9 cellular contexts compared by ENCODE assay signal in the genomic region with DNA sequence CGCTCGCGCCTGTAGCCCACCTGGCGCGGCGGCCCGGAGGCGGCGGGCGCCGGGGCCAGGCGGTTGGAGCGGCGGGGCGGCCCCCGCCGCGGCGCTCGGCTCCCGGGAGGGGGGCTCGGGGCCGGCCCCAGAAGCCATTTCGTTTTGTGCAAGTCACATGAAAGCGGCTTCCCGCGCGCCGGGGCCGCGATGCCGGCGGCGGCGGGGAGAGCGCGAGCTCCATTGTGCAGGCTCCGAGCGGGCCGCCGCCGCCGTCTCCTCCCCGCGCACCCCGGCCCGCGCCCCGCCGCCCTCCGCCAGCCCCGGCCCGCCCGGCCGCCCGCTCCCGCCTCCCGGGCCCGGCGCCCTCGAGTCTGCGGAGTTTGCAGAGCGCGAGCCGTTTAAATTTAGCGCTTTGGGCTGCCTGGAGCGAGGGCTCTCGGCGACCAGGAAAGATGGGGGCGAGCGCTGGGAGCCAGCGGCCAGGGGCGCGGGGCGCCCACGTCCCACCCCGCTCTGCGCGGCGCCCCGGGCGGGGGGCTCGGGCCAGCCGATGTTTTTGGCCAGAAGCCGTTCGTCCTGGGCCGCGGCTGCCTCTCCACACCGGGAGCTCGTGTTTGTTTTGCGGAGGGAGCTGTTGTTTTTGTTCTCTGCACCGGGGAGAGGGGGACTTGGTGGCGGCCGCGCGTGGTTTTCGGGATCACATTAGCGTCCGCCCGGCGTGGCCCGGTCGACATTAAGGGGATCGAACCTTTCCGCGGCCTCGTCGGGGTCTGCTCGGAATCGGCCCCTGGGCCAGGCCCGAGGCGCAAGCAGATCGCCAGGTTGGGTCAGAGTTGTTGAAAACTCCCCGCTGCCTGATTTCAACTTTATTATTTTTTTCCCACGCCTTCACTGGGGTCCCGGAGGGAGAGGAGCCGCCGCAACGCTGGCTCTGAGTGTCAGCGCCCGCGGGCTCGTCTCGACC. TPM values are rescaled to one million over a fixed set of nuclear protein-coding genes. Genes with fewer than 3 reads are reported as not detected.
A peak's percentile ranks its signal among the peaks of the same experiment; 100 is the strongest.
DNase-seq lines count a peak whose midpoint lies in the region; ATAC-seq, FAIRE-seq and TF ChIP-seq lines count a peak whose summit lies in the region.
"Had no signal": no experiment of that assay in that cellular context is flagged by ENCODE, and none has a peak within 500 bp of the region (broad histone marks: within the 10 kb centered on the region; RNA-seq: fewer than 3 reads in every experiment).

No MANE protein-coding gene starts in this region.

- peak; percentile 16 for ATAC-seq in gastroesophageal sphincter
- ATAC-seq in esophagus mucosa, result no peak

- no peak for FAIRE-seq in H54 (lab: Jason Lieb, UNC)
- FAIRE-seq: TTC549 had no signal

- peaks cover 47% of the 10 kb centered on the region for H4K20me1 ChIP-seq in neural progenitor cell (ENCODE audit: low read depth)

- H3K27ac Mint-ChIP-seq in activated T-helper 2 cell treated with anti-CD3 and anti-CD28 coated beads, Interferon-gamma antibody, Interleukin-2, Interleukin-4, amounts not matched to agents 10 μg/mL and 5 μg/mL and 100 μg/mL, durations not matched to agents 14 hours and 24 hours and 36 hours, result peak overlapping the region; percentile 42
- H3K27ac Mint-ChIP-seq in neural progenitor cell, result peak overlapping the region; percentile 89

- H3K4me2 ChIP-seq in neural progenitor cell, result peak overlapping the region; percentile 100

- H3K79me2 ChIP-seq in neural progenitor cell (ENCODE audit: low read depth), result peaks cover 64% of the 10 kb centered on the region

- WGBS in gastroesophageal sphincter (ENCODE audit: low coverage in 1 of 2), 2 donors, result 0% methylated on average over 3 to 11 of the region's 124 CpGs

- peaks cover 6% of the 10 kb centered on the region for H3K9me3 Mint-ChIP-seq in activated T-helper 2 cell treated with anti-CD3 and anti-CD28 coated beads, Interferon-gamma antibody, Interleukin-2, Interleukin-4, amounts not matched to agents 10 μg/mL and 5 μg/mL and 100 μg/mL, durations not matched to agents 14 hours and 24 hours and 36 hours
- peaks cover 25% of the 10 kb centered on the region for H3K9me3 Mint-ChIP-seq in neural progenitor cell

- H3K4me3 Mint-ChIP-seq in activated T-helper 2 cell treated with anti-CD3 and anti-CD28 coated beads, Interferon-gamma antibody, Interleukin-2, Interleukin-4, amounts not matched to agents 10 μg/mL and 5 μg/mL and 100 μg/mL, durations not matched to agents 14 hours and 24 hours and 36 hours (ENCODE audit: low read depth), result peak overlapping the region; percentile 77
- H3K4me3 Mint-ChIP-seq in neural progenitor cell, result peak overlapping the region; percentile 95

- no peak for TF ChIP-seq POLR2A in gastroesophageal sphincter (IDR thresholded peaks at IDR 0.05)
- no peak for TF ChIP-seq POLR2A in H54 (IDR thresholded peaks at IDR 0.05; ENCODE audit: low read depth, low read length)

- H3K4me1 ChIP-seq in gastroesophageal sphincter (peaks cover 0 to 34% (median 15%) of the 10 kb centered on the region in 3 donors), neural progenitor cell (peaks cover 17% of the 10 kb centered on the region)

- no peaks in the 10 kb centered on the region for H3K36me3 ChIP-seq in gastroesophageal sphincter
- H3K36me3 ChIP-seq in neural progenitor cell, result no peaks in the 10 kb centered on the region

- H3K27me3 Mint-ChIP-seq in activated T-helper 2 cell treated with anti-CD3 and anti-CD28 coated beads, Interferon-gamma antibody, Interleukin-2, Interleukin-4, amounts not matched to agents 10 μg/mL and 5 μg/mL and 100 μg/mL, durations not matched to agents 14 hours and 24 hours and 36 hours (ENCODE audit: low read depth), result peaks cover 12% of the 10 kb centered on the region
- peaks cover 20% of the 10 kb centered on the region for H3K27me3 Mint-ChIP-seq in neural progenitor cell (ENCODE audit: insufficient read depth, low read depth)

- H3K27me3 ChIP-seq in gastroesophageal sphincter, result no peaks in the 10 kb centered on the region
- H3K27me3 ChIP-seq in neural progenitor cell, result peaks cover 16% of the 10 kb centered on the region

- peaks cover 10% of the 10 kb centered on the region for H3F3A ChIP-seq in neural progenitor cell (ENCODE audit: low read depth)

- H3K27ac ChIP-seq in gastroesophageal sphincter, result peak overlapping the region; percentile 21 to 87 (median 79)
- H3K27ac ChIP-seq in neural progenitor cell, result no peak overlapping the region

- intact Hi-C loops in activated T-helper 2 cell treated with anti-CD3 and anti-CD28 coated beads, Interferon-gamma antibody, Interleukin-2, Interleukin-4, amounts not matched to agents 10 μg/mL and 5 μg/mL and 100 μg/mL, durations not matched to agents 14 hours and 24 hours and 36 hours (cut with micrococcal nuclease), result loop anchor here (5.0 kb wide), 1 partner anchor 105 kb away; a partner anchor contains a TSS

- TF ChIP-seq CTCF in gastroesophageal sphincter (IDR thresholded peaks at IDR 0.05), result no peak
- no peak for TF ChIP-seq CTCF in neural progenitor cell (IDR thresholded peaks at IDR 0.05)

- H3K4me1 Mint-ChIP-seq in activated T-helper 2 cell treated with anti-CD3 and anti-CD28 coated beads, Interferon-gamma antibody, Interleukin-2, Interleukin-4, amounts not matched to agents 10 μg/mL and 5 μg/mL and 100 μg/mL, durations not matched to agents 14 hours and 24 hours and 36 hours (ENCODE audit: low read depth), result peaks cover 8% of the 10 kb centered on the region
- H3K4me1 Mint-ChIP-seq in neural progenitor cell, result peaks cover 15% of the 10 kb centered on the region

- no peaks in the 10 kb centered on the region for H3K36me3 Mint-ChIP-seq in activated T-helper 2 cell treated with anti-CD3 and anti-CD28 coated beads, Interferon-gamma antibody, Interleukin-2, Interleukin-4, amounts not matched to agents 10 μg/mL and 5 μg/mL and 100 μg/mL, durations not matched to agents 14 hours and 24 hours and 36 hours (ENCODE audit: low read depth)
- H3K36me3 Mint-ChIP-seq in neural progenitor cell, result peaks cover 6% of the 10 kb centered on the region

- TF ChIP-seq EP300 in gastroesophageal sphincter (IDR thresholded peaks at IDR 0.05), result no peak

- H3K4me3 ChIP-seq in Jurkat, Clone E6-1 (ENCODE audit: low read length), result peak overlapping the region; percentile 77
- peak overlapping the region; percentile 48 to 73 for H3K4me3 ChIP-seq in gastroesophageal sphincter
- peak overlapping the region; percentile 96 for H3K4me3 ChIP-seq in neural progenitor cell

- H2AFZ ChIP-seq in neural progenitor cell (replicated peaks), result peak overlapping the region; percentile 50

- H3K9ac ChIP-seq in neural progenitor cell, result peak overlapping the region; percentile 72

- peak; percentile 48 for DNase-seq in Daoy (ENCODE audit: low read depth)
- no peak for DNase-seq in Jurkat, Clone E6-1 (ENCODE audit: low read depth, low spot score)
- DNase-seq in activated T-helper 2 cell treated with anti-CD3 and anti-CD28 coated beads, Interferon-gamma antibody, Interleukin-2, Interleukin-4, amounts not matched to agents 10 μg/mL and 5 μg/mL and 100 μg/mL, durations not matched to agents 14 hours and 24 hours and 36 hours (ENCODE audit: low spot score), result peak; percentile 37
- peak; percentile 79 for DNase-seq in neural progenitor cell (ENCODE audit: low spot score)
- no peak for DNase-seq in H54 (ENCODE audit: insufficient read length, low spot score)
- no peak for DNase-seq in NCI-H226

- no peaks in the 10 kb centered on the region for H3K9me3 ChIP-seq in gastroesophageal sphincter
- no peaks in the 10 kb centered on the region for H3K9me3 ChIP-seq in neural progenitor cell (ENCODE audit: low read depth)

RNA-seq across cellular contexts. Expression of a gene that starts 1.0 kb away (rescaled TPM):
- 7.1 and 9.4 TPM in 2 replicates for total RNA-seq in Daoy (2014; rRNA removed; shearing (Covaris generic))
- polyA plus RNA-seq in Jurkat, Clone E6-1 (2012; ENCODE audit: insufficient read depth, insufficient read length), result 36.1 TPM
- total RNA-seq in activated T-helper 2 cell treated with anti-CD3 and anti-CD28 coated beads, Interferon-gamma antibody, Interleukin-2, Interleukin-4, amounts not matched to agents 10 μg/mL and 5 μg/mL and 100 μg/mL, durations not matched to agents 14 hours and 24 hours and 36 hours, result 11.4 and 12.5 TPM in 2 replicates
- total RNA-seq in gastroesophageal sphincter (1 to 10 TPM; 4.7 to 8.5 (median 5.6) TPM), neural progenitor cell (ENCODE audit: low replicate concordance) (22.1 and 41.3 TPM in 2 replicates), esophagus mucosa (2.3 TPM)

RNA-seq across cellular contexts. Expression of a gene that starts 55.9 kb away (rescaled TPM):
- 3.4 and 7.1 TPM in 2 replicates for total RNA-seq in Daoy (2014; rRNA removed; shearing (Covaris generic))
- polyA plus RNA-seq in Jurkat, Clone E6-1 (2012; ENCODE audit: insufficient read depth, insufficient read length), result 18.9 TPM
- 36.7 and 41.4 TPM in 2 replicates for total RNA-seq in activated T-helper 2 cell treated with anti-CD3 and anti-CD28 coated beads, Interferon-gamma antibody, Interleukin-2, Interleukin-4, amounts not matched to agents 10 μg/mL and 5 μg/mL and 100 μg/mL, durations not matched to agents 14 hours and 24 hours and 36 hours
- total RNA-seq in gastroesophageal sphincter, result 10 to 100 TPM; 28.8 to 87.4 (median 54.9) TPM
- total RNA-seq in neural progenitor cell (ENCODE audit: low replicate concordance), result 1.9 and 4.3 TPM in 2 replicates
- 13.1 TPM for total RNA-seq in esophagus mucosa

Comparison
In these comparisons a context has a peak if more than half of its experiments do, and no peak if none do; other contexts are left out.
1. DNase-seq: peak in Daoy (single experiment), activated T-helper 2 cell treated with anti-CD3 and anti-CD28 coated beads, Interferon-gamma antibody, Interleukin-2, Interleukin-4, amounts not matched to agents 10 μg/mL and 5 μg/mL and 100 μg/mL, durations not matched to agents 14 hours and 24 hours and 36 hours (single experiment) and neural progenitor cell (single experiment); none in Jurkat, Clone E6-1 (single experiment), H54 (single experiment) and NCI-H226 (single experiment).
2. Peak in every context shown above with its lines, with median percentiles within 50 percentile points of each other: H3K4me3 ChIP-seq.